Comparison of ENCODE assay signal across 27 cellular contexts in genomic region chr20:4272225-4272624, GRCh38. TPM values are rescaled to one million over a fixed set of nuclear protein-coding genes. Genes with fewer than 3 reads are reported as not detected.
"Had no signal": no experiment of that assay in that cellular context is flagged by ENCODE, and none has a peak within 500 bp of the region (broad histone marks: within the 10 kb centered on the region; RNA-seq: fewer than 3 reads in every experiment).

No MANE protein-coding gene starts in this region.

- H3K4me1 Mint-ChIP-seq: activated CD4-positive, alpha-beta T cell treated with anti-CD3 and anti-CD28 coated beads, Interleukin-2, amount 10 ng/mL, durations not matched to agents 24 days and 14 days; activated naive CD8-positive, alpha-beta T cell treated with anti-CD3 and anti-CD28 coated beads, Interleukin-2, amount 10 ng/mL, durations not matched to agents 7 days and 5 days; activated T-helper 17 cell treated with anti-CD3 and anti-CD28 coated beads, Interleukin-2, amount 50 U/mL, for 72 hours; brain; central memory CD8-positive, alpha-beta T cell; endodermal cell; naive thymus-derived CD4-positive, alpha-beta T cell; neural progenitor cell had no signal

- H3K9me3 Mint-ChIP-seq: activated CD8-positive, alpha-beta T cell treated with anti-CD3 and anti-CD28 coated beads for 36 hours; activated naive CD8-positive, alpha-beta T cell treated with anti-CD3 and anti-CD28 coated beads, Interleukin-2, amount 10 ng/mL, durations not matched to agents 7 days and 5 days; neural progenitor cell had no signal

- H3K4me3 ChIP-seq: colonic mucosa, hepatocyte, lung, neural progenitor cell, prostate gland, skin epidermis, tibial nerve had no signal

- H3K27me3 ChIP-seq: colonic mucosa, hepatocyte, neural progenitor cell, tibial nerve had no signal

- H3K79me2 ChIP-seq: hepatocyte had no signal

- H2AFZ ChIP-seq: hepatocyte, neural progenitor cell had no signal

- H3K4me1 ChIP-seq: colonic mucosa, foreskin keratinocyte, neural progenitor cell, prostate gland, tibial nerve had no signal

- H3K4me3 Mint-ChIP-seq: activated CD4-positive, alpha-beta T cell treated with anti-CD3 and anti-CD28 coated beads, Interleukin-2, amount 10 ng/mL, durations not matched to agents 24 days and 14 days; activated CD8-positive, alpha-beta T cell treated with anti-CD3 and anti-CD28 coated beads for 36 hours; activated naive CD8-positive, alpha-beta T cell treated with anti-CD3 and anti-CD28 coated beads, Interleukin-2, amount 10 ng/mL, durations not matched to agents 7 days and 5 days; activated T-helper 17 cell treated with anti-CD3 and anti-CD28 coated beads, Interleukin-2, amount 50 U/mL, for 72 hours; brain; central memory CD8-positive, alpha-beta T cell; endodermal cell; naive thymus-derived CD4-positive, alpha-beta T cell; neural progenitor cell had no signal

- H3K9ac ChIP-seq: neural progenitor cell had no signal

- ATAC-seq: activated CD8-positive, alpha-beta T cell treated with anti-CD3 and anti-CD28 coated beads for 36 hours; activated T-helper 17 cell treated with anti-CD3 and anti-CD28 coated beads, Interleukin-2, amount 50 U/mL, for 72 hours; foreskin keratinocyte; left colon; naive thymus-derived CD4-positive, alpha-beta T cell; right cardiac atrium; stimulated activated naive CD8-positive, alpha-beta T cell treated with anti-CD3 and anti-CD28 coated beads, Interleukin-15, Interleukin-2, amounts not matched to agents 100 U/mL and 50 U/mL, for 24 hours had no signal

- DNase-seq: activated CD4-positive, alpha-beta T cell treated with anti-CD3 and anti-CD28 coated beads, Interleukin-2, amount 10 ng/mL, durations not matched to agents 24 days and 14 days; activated CD4-positive, CD25-positive, alpha-beta regulatory T cell; activated CD8-positive, alpha-beta T cell treated with anti-CD3 and anti-CD28 coated beads for 36 hours; activated naive CD4-positive, alpha-beta T cell; activated naive CD8-positive, alpha-beta T cell treated with anti-CD3 and anti-CD28 coated beads, Interleukin-2, amount 10 ng/mL, durations not matched to agents 7 days and 5 days; activated T-cell treated with anti-CD3 and anti-CD28 coated beads, Interleukin-2, amount 50 U/mL, for 1 hour; colonic mucosa; endodermal cell; erythroblast; foreskin keratinocyte; left colon; naive thymus-derived CD4-positive, alpha-beta T cell; right cardiac atrium; stimulated activated naive CD8-positive, alpha-beta T cell treated with anti-CD3 and anti-CD28 coated beads, Interleukin-15, Interleukin-2, amounts not matched to agents 100 U/mL and 50 U/mL, for 24 hours; T-helper 1 cell; T-helper 9 cell had no signal

- H3K36me3 Mint-ChIP-seq: activated naive CD8-positive, alpha-beta T cell treated with anti-CD3 and anti-CD28 coated beads, Interleukin-2, amount 10 ng/mL, durations not matched to agents 7 days and 5 days; brain; naive thymus-derived CD4-positive, alpha-beta T cell; neural progenitor cell had no signal

- H3K27ac ChIP-seq: colonic mucosa, foreskin keratinocyte, hepatocyte, neural progenitor cell, prostate gland, skin epidermis, tibial nerve had no signal

- H3K36me3 ChIP-seq: colonic mucosa, neural progenitor cell, prostate gland, tibial nerve had no signal

- H3K27ac Mint-ChIP-seq: activated CD4-positive, alpha-beta T cell treated with anti-CD3 and anti-CD28 coated beads, Interleukin-2, amount 10 ng/mL, durations not matched to agents 24 days and 14 days; activated CD8-positive, alpha-beta T cell treated with anti-CD3 and anti-CD28 coated beads for 36 hours; activated naive CD8-positive, alpha-beta T cell treated with anti-CD3 and anti-CD28 coated beads, Interleukin-2, amount 10 ng/mL, durations not matched to agents 7 days and 5 days; activated T-helper 17 cell treated with anti-CD3 and anti-CD28 coated beads, Interleukin-2, amount 50 U/mL, for 72 hours; brain; endodermal cell; naive thymus-derived CD4-positive, alpha-beta T cell; neural progenitor cell had no signal

- H3K9me3 ChIP-seq: colonic mucosa, prostate gland had no signal

- H3K4me2 ChIP-seq: hepatocyte, neural progenitor cell had no signal

RNA-seq across cellular contexts. Expression of gene ADRA1D, which starts 23.1 kb away (rescaled TPM):
- total RNA-seq: activated CD4-positive, alpha-beta T cell treated with anti-CD3 and anti-CD28 coated beads, Interleukin-2, amount 10 ng/mL, durations not matched to agents 24 days and 14 days; activated CD8-positive, alpha-beta T cell treated with anti-CD3 and anti-CD28 coated beads for 36 hours; activated naive CD8-positive, alpha-beta T cell treated with anti-CD3 and anti-CD28 coated beads, Interleukin-2, amount 10 ng/mL, durations not matched to agents 7 days and 5 days; activated T-helper 17 cell treated with anti-CD3 and anti-CD28 coated beads, Interleukin-2, amount 50 U/mL, for 72 hours; endodermal cell; foreskin keratinocyte; mononuclear cell; naive thymus-derived CD4-positive, alpha-beta T cell; osteoblast had no signal
- polyA plus RNA-seq: naive thymus-derived CD4-positive, alpha-beta T cell had no signal
